Comparison of ENCODE assay signal across 13 cellular contexts in the genomic region with DNA sequence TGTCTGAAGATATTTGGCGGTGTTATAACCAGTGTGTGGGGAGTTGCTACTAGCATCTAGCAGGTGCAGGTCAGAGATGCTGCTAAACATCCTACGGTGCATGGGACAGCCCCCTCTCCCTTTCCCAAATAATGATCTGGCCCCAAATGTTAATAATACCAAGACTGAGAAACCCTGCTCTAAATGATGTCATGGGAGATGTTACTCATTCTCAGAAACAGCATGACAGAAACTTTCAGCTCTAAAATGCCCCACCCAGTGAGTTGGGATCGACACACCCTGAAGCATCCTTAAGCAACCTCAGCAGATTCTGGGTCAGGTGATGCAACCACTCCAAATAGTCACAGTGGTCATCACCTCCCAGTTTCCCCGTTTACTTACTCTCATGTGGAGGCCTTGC.
DNase-seq lines count a peak whose midpoint lies in the region; ATAC-seq and TF ChIP-seq lines count a peak whose summit lies in the region.
"Had no signal": no experiment of that assay in that cellular context is flagged by ENCODE, and none has a peak within 500 bp of the region (broad histone marks: within the 10 kb centered on the region; RNA-seq: fewer than 3 reads in every experiment).

No MANE protein-coding gene starts in this region.

- H3K4me3 Mint-ChIP-seq in MCF 10A (ENCODE audit: unreplicated experiment): no peak overlapping the region
- H3K4me3 Mint-ChIP-seq in activated T-helper 2 cell treated with anti-CD3 and anti-CD28 coated beads, Interferon-gamma antibody, Interleukin-2, Interleukin-4, amounts not matched to agents 10 μg/mL and 5 μg/mL and 100 μg/mL, durations not matched to agents 14 hours and 24 hours and 36 hours (ENCODE audit: low read depth): no peak overlapping the region
- no peak overlapping the region for H3K4me3 Mint-ChIP-seq in type B pancreatic cell
- H3K4me3 Mint-ChIP-seq: brain had no signal

- TF ChIP-seq CTCF in MCF 10A (IDR thresholded peaks at IDR 0.05; ENCODE audit: unreplicated experiment) (no peak), breast epithelium (IDR thresholded peaks at IDR 0.05) (no peak), type B pancreatic cell (conservative IDR thresholded peaks at IDR 0.05) (no peak)

- peaks cover 21% of the 10 kb centered on the region for H3K27me3 Mint-ChIP-seq in MCF 10A (ENCODE audit: insufficient read depth, unreplicated experiment)
- H3K27me3 Mint-ChIP-seq in activated T-helper 2 cell treated with anti-CD3 and anti-CD28 coated beads, Interferon-gamma antibody, Interleukin-2, Interleukin-4, amounts not matched to agents 10 μg/mL and 5 μg/mL and 100 μg/mL, durations not matched to agents 14 hours and 24 hours and 36 hours (ENCODE audit: low read depth): peaks cover 6% of the 10 kb centered on the region
- H3K27me3 Mint-ChIP-seq in type B pancreatic cell: peaks cover 9% of the 10 kb centered on the region

- H3K36me3 ChIP-seq in breast epithelium: no peaks in the 10 kb centered on the region
- H3K36me3 ChIP-seq: BLaER1 treated with 17β-estradiol and CSF1 and Interleukin-3, amounts not matched to agents 10 nM and 100 nM; pancreas; Peyer's patch had no signal

- in situ Hi-C loops in KBM-7 (cut with MboI; ENCODE audit: low pct_unique_long_range_greater_than_20kb, low sequenced_read_pairs): no loop called here

- peaks cover 0 to 7% of the 10 kb centered on the region in 2 donors for H3K9me3 ChIP-seq in breast epithelium
- H3K9me3 ChIP-seq: pancreas, Peyer's patch had no signal

- no TSS peak for BruUV-seq in MCF 10A (replicated peaks; lab: Mats Ljungman, UMichigan)

- H3K27me3 ChIP-seq in breast epithelium: no peaks in the 10 kb centered on the region
- H3K27me3 ChIP-seq: BLaER1 treated with 17β-estradiol and CSF1 and Interleukin-3, amounts not matched to agents 10 nM and 100 nM; pancreas; Peyer's patch had no signal

- ATAC-seq in HG02884 (IDR thresholded peaks at IDR 0.05; ENCODE audit: unreplicated experiment): peak; percentile 87
- ATAC-seq: pancreas had no signal

- H3K4me3 ChIP-seq in breast epithelium: no peak overlapping the region
- H3K4me3 ChIP-seq: BLaER1 treated with 17β-estradiol and CSF1 and Interleukin-3, amounts not matched to agents 10 nM and 100 nM; pancreas; Peyer's patch had no signal

- H3K4me1 Mint-ChIP-seq in MCF 10A (ENCODE audit: insufficient read depth, unreplicated experiment) (peaks cover 22% of the 10 kb centered on the region), type B pancreatic cell (ENCODE audit: unreplicated experiment) (no peaks in the 10 kb centered on the region)
- peaks cover 10% of the 10 kb centered on the region for H3K4me1 Mint-ChIP-seq in activated T-helper 2 cell treated with anti-CD3 and anti-CD28 coated beads, Interferon-gamma antibody, Interleukin-2, Interleukin-4, amounts not matched to agents 10 μg/mL and 5 μg/mL and 100 μg/mL, durations not matched to agents 14 hours and 24 hours and 36 hours (ENCODE audit: low read depth)
- H3K4me1 Mint-ChIP-seq: brain had no signal

- intact Hi-C loops in MCF 10A (cut with micrococcal nuclease) (no loop called here), breast epithelium (cut with DNase I; ENCODE audit: low total_unique reads) (no loop called here)
- intact Hi-C loops in activated T-helper 2 cell treated with anti-CD3 and anti-CD28 coated beads, Interferon-gamma antibody, Interleukin-2, Interleukin-4, amounts not matched to agents 10 μg/mL and 5 μg/mL and 100 μg/mL, durations not matched to agents 14 hours and 24 hours and 36 hours (cut with micrococcal nuclease): no loop called here

- CTCF ChIA-PET in MCF 10A (lab: Yijun Ruan, JAX): interaction anchor here (0.6 kb wide), 1 partner anchor 168 kb away, joined by 3 read pairs; no protein-coding TSS in a partner anchor

- DNase-seq in MCF 10A (ENCODE audit: unreplicated experiment) (peak; percentile 47), breast epithelium (ENCODE audit: low spot score in 2 of 2) (no peak), type B pancreatic cell (ENCODE audit: extremely low spot score, unreplicated experiment) (no peak), ureter (ENCODE audit: low spot score) (no peak), KBM-7 (no peak), GM19238 (ENCODE audit: insufficient read length, low spot score) (no peak)
- peak; percentile 17 for DNase-seq in activated T-helper 2 cell treated with anti-CD3 and anti-CD28 coated beads, Interferon-gamma antibody, Interleukin-2, Interleukin-4, amounts not matched to agents 10 μg/mL and 5 μg/mL and 100 μg/mL, durations not matched to agents 14 hours and 24 hours and 36 hours (ENCODE audit: low spot score)
- DNase-seq: foreskin melanocyte, pancreas had no signal

- TF ChIP-seq POLR2A in breast epithelium (IDR thresholded peaks at IDR 0.05): no peak

- H3K4me1 ChIP-seq in breast epithelium: no peaks in the 10 kb centered on the region
- H3K4me1 ChIP-seq: pancreas had no signal

- H3K9me3 Mint-ChIP-seq in MCF 10A (ENCODE audit: unreplicated experiment): peaks cover 13% of the 10 kb centered on the region
- H3K9me3 Mint-ChIP-seq in activated T-helper 2 cell treated with anti-CD3 and anti-CD28 coated beads, Interferon-gamma antibody, Interleukin-2, Interleukin-4, amounts not matched to agents 10 μg/mL and 5 μg/mL and 100 μg/mL, durations not matched to agents 14 hours and 24 hours and 36 hours: no peaks in the 10 kb centered on the region
- H3K9me3 Mint-ChIP-seq in type B pancreatic cell: no peaks in the 10 kb centered on the region

- H3K27ac Mint-ChIP-seq in MCF 10A (ENCODE audit: low read depth, unreplicated experiment) (no peak overlapping the region), type B pancreatic cell (peak overlapping the region; percentile 63)
- H3K27ac Mint-ChIP-seq in activated T-helper 2 cell treated with anti-CD3 and anti-CD28 coated beads, Interferon-gamma antibody, Interleukin-2, Interleukin-4, amounts not matched to agents 10 μg/mL and 5 μg/mL and 100 μg/mL, durations not matched to agents 14 hours and 24 hours and 36 hours: no peak overlapping the region
- H3K27ac Mint-ChIP-seq: brain had no signal

- POLR2A ChIA-PET in MCF 10A (lab: Yijun Ruan, JAX): no interaction called here

- H3K27ac ChIP-seq in breast epithelium: no peak overlapping the region
- H3K27ac ChIP-seq: pancreas had no signal

- no peaks in the 10 kb centered on the region for H3K36me3 Mint-ChIP-seq in MCF 10A (ENCODE audit: insufficient read depth, unreplicated experiment)
- no peaks in the 10 kb centered on the region for H3K36me3 Mint-ChIP-seq in activated T-helper 2 cell treated with anti-CD3 and anti-CD28 coated beads, Interferon-gamma antibody, Interleukin-2, Interleukin-4, amounts not matched to agents 10 μg/mL and 5 μg/mL and 100 μg/mL, durations not matched to agents 14 hours and 24 hours and 36 hours (ENCODE audit: low read depth)
- H3K36me3 Mint-ChIP-seq in type B pancreatic cell: no peaks in the 10 kb centered on the region
- H3K36me3 Mint-ChIP-seq: brain had no signal

Comparison
In these comparisons a context has a peak if more than half of its experiments do, and no peak if none do; other contexts are left out.
1. DNase-seq: peak in MCF 10A (single experiment) and activated T-helper 2 cell treated with anti-CD3 and anti-CD28 coated beads, Interferon-gamma antibody, Interleukin-2, Interleukin-4, amounts not matched to agents 10 μg/mL and 5 μg/mL and 100 μg/mL, durations not matched to agents 14 hours and 24 hours and 36 hours (single experiment); none in breast epithelium (0 of 2), type B pancreatic cell (single experiment), ureter (single experiment), KBM-7 (single experiment) and GM19238 (single experiment).